In genomic region chrX:103864886-103865534, GRCh38 we compare ENCODE assay signal across 28 cellular contexts. TPM values are rescaled to one million over a fixed set of nuclear protein-coding genes. Genes with fewer than 3 reads are reported as not detected.
DNase-seq lines count a peak whose midpoint lies in the region; ATAC-seq and TF ChIP-seq lines count a peak whose summit lies in the region.
"Had no signal": no experiment of that assay in that cellular context is flagged by ENCODE, and none has a peak within 500 bp of the region (broad histone marks: within the 10 kb centered on the region; RNA-seq: fewer than 3 reads in every experiment).

No MANE protein-coding gene starts in this region.

- peaks cover 4% of the 10 kb centered on the region for H3K9me3 Mint-ChIP-seq in osteocyte (ENCODE audit: unreplicated experiment)
- H3K9me3 Mint-ChIP-seq in activated CD4-positive, alpha-beta memory T cell treated with anti-CD3 and anti-CD28 coated beads, Interleukin-2, amount 10 ng/mL, durations not matched to agents 7 days and 5 days = no peaks in the 10 kb centered on the region
- H3K9me3 Mint-ChIP-seq: activated naive CD8-positive, alpha-beta T cell treated with anti-CD3 and anti-CD28 coated beads, Interleukin-2, amount 10 ng/mL, durations not matched to agents 7 days and 5 days; stimulated activated naive CD8-positive, alpha-beta T cell treated with anti-CD3 and anti-CD28 coated beads, Interleukin-15, Interleukin-2, amounts not matched to agents 100 ng/mL and 50 ng/mL, for 24 hours; WTC11 had no signal

- POLR2A ChIA-PET in activated CD4-positive, alpha-beta memory T cell treated with anti-CD3 and anti-CD28 coated beads, Interleukin-2, amount 10 ng/mL, durations not matched to agents 7 days and 5 days (lab: Charles Lee) = no interaction called here

- no peaks in the 10 kb centered on the region for H3K27me3 Mint-ChIP-seq in osteocyte (ENCODE audit: unreplicated experiment)
- H3K27me3 Mint-ChIP-seq in activated CD4-positive, alpha-beta memory T cell treated with anti-CD3 and anti-CD28 coated beads, Interleukin-2, amount 10 ng/mL, durations not matched to agents 7 days and 5 days = no peaks in the 10 kb centered on the region
- H3K27me3 Mint-ChIP-seq: activated naive CD8-positive, alpha-beta T cell treated with anti-CD3 and anti-CD28 coated beads, Interleukin-2, amount 10 ng/mL, durations not matched to agents 7 days and 5 days; brain; naive thymus-derived CD8-positive, alpha-beta T cell; stimulated activated naive CD8-positive, alpha-beta T cell treated with anti-CD3 and anti-CD28 coated beads, Interleukin-15, Interleukin-2, amounts not matched to agents 100 ng/mL and 50 ng/mL, for 24 hours had no signal

- peak overlapping the region; percentile 3 for H3K4me3 Mint-ChIP-seq in osteocyte (ENCODE audit: unreplicated experiment)
- no peak overlapping the region for H3K4me3 Mint-ChIP-seq in activated CD4-positive, alpha-beta memory T cell treated with anti-CD3 and anti-CD28 coated beads, Interleukin-2, amount 10 ng/mL, durations not matched to agents 7 days and 5 days
- H3K4me3 Mint-ChIP-seq: activated naive CD8-positive, alpha-beta T cell treated with anti-CD3 and anti-CD28 coated beads, Interleukin-2, amount 10 ng/mL, durations not matched to agents 7 days and 5 days; brain; naive thymus-derived CD8-positive, alpha-beta T cell; stimulated activated naive CD8-positive, alpha-beta T cell treated with anti-CD3 and anti-CD28 coated beads, Interleukin-15, Interleukin-2, amounts not matched to agents 100 ng/mL and 50 ng/mL, for 24 hours; WTC11 had no signal

- peak overlapping the region; percentile 29 for H3K27ac ChIP-seq in brain microvascular endothelial cell
- H3K27ac ChIP-seq in breast epithelium = no peak overlapping the region
- H3K27ac ChIP-seq: sigmoid colon had no signal

- CTCF ChIA-PET in activated CD4-positive, alpha-beta memory T cell treated with anti-CD3 and anti-CD28 coated beads, Interleukin-2, amount 10 ng/mL, durations not matched to agents 7 days and 5 days (lab: Charles Lee) = no interaction called here

- DNase-seq in EH (ENCODE audit: low read depth) (peak; percentile 29), brain microvascular endothelial cell (no peak), hepatic stellate cell (ENCODE audit: low spot score) (peak; percentile 8), osteocyte (ENCODE audit: extremely low spot score, unreplicated experiment) (no peak), NK-92 (lab: John Stamatoyannopoulos, UW; ENCODE audit: unreplicated experiment) (no peak), breast epithelium (ENCODE audit: low spot score in 2 of 2) (no peak)
- DNase-seq in activated CD4-positive, alpha-beta memory T cell treated with anti-CD3 and anti-CD28 coated beads, Interleukin-2, amount 10 ng/mL, durations not matched to agents 7 days and 5 days = no peak
- DNase-seq: activated CD8-positive, alpha-beta memory T cell treated with anti-CD3 and anti-CD28 coated beads, Interleukin-2, amount 50 U/mL, for 4 hours; activated effector memory CD4-positive, alpha-beta T cell treated with Interleukin-2 at 50 U/mL for 16 hours; activated naive CD8-positive, alpha-beta T cell treated with anti-CD3 and anti-CD28 coated beads, Interleukin-2, amount 10 ng/mL, durations not matched to agents 7 days and 5 days; glutamatergic neuron; KBM-7; left cardiac atrium; MM.1S; naive thymus-derived CD8-positive, alpha-beta T cell; NCI-H1417 treated with DMSO at 0.1 percent for 48 hours; NCI-H2107; NCI-H446; NCI-H82; OCI-M1; SHP77; sigmoid colon; T-helper 9 cell; tibial artery had no signal

- peak overlapping the region; percentile 58 for H3K27ac Mint-ChIP-seq in osteocyte (ENCODE audit: unreplicated experiment)
- no peak overlapping the region for H3K27ac Mint-ChIP-seq in activated CD4-positive, alpha-beta memory T cell treated with anti-CD3 and anti-CD28 coated beads, Interleukin-2, amount 10 ng/mL, durations not matched to agents 7 days and 5 days
- H3K27ac Mint-ChIP-seq: activated naive CD8-positive, alpha-beta T cell treated with anti-CD3 and anti-CD28 coated beads, Interleukin-2, amount 10 ng/mL, durations not matched to agents 7 days and 5 days; brain; naive thymus-derived CD8-positive, alpha-beta T cell; stimulated activated naive CD8-positive, alpha-beta T cell treated with anti-CD3 and anti-CD28 coated beads, Interleukin-15, Interleukin-2, amounts not matched to agents 100 ng/mL and 50 ng/mL, for 24 hours; WTC11 had no signal

- H3K36me3 ChIP-seq in brain microvascular endothelial cell (replicated peaks) (no peaks in the 10 kb centered on the region), breast epithelium (no peaks in the 10 kb centered on the region)
- H3K36me3 ChIP-seq: sigmoid colon, tibial artery had no signal

- ATAC-seq in GM18520 (IDR thresholded peaks at IDR 0.05; ENCODE audit: unreplicated experiment) = no peak
- ATAC-seq: naive thymus-derived CD8-positive, alpha-beta T cell; WTC11 had no signal

- in situ Hi-C loops in brain microvascular endothelial cell (cut with HindIII; ENCODE audit: low pct_ligation_motif_present, low sequenced_read_pairs) = no loop called here

- H3K4me1 ChIP-seq in breast epithelium = no peaks in the 10 kb centered on the region
- H3K4me1 ChIP-seq: sigmoid colon, tibial artery had no signal

- no peaks in the 10 kb centered on the region for H3K9me3 ChIP-seq in breast epithelium
- H3K9me3 ChIP-seq: sigmoid colon, tibial artery had no signal

- H3K36me3 Mint-ChIP-seq in osteocyte (ENCODE audit: unreplicated experiment) = no peaks in the 10 kb centered on the region
- H3K36me3 Mint-ChIP-seq in activated CD4-positive, alpha-beta memory T cell treated with anti-CD3 and anti-CD28 coated beads, Interleukin-2, amount 10 ng/mL, durations not matched to agents 7 days and 5 days (ENCODE audit: low read depth) = no peaks in the 10 kb centered on the region
- H3K36me3 Mint-ChIP-seq: activated naive CD8-positive, alpha-beta T cell treated with anti-CD3 and anti-CD28 coated beads, Interleukin-2, amount 10 ng/mL, durations not matched to agents 7 days and 5 days; brain; naive thymus-derived CD8-positive, alpha-beta T cell; WTC11 had no signal

- H3K4me1 Mint-ChIP-seq in osteocyte (ENCODE audit: unreplicated experiment) = peaks cover 12% of the 10 kb centered on the region
- H3K4me1 Mint-ChIP-seq in activated CD4-positive, alpha-beta memory T cell treated with anti-CD3 and anti-CD28 coated beads, Interleukin-2, amount 10 ng/mL, durations not matched to agents 7 days and 5 days = no peaks in the 10 kb centered on the region
- H3K4me1 Mint-ChIP-seq: activated naive CD8-positive, alpha-beta T cell treated with anti-CD3 and anti-CD28 coated beads, Interleukin-2, amount 10 ng/mL, durations not matched to agents 7 days and 5 days; brain; naive thymus-derived CD8-positive, alpha-beta T cell; WTC11 had no signal

- H3K27me3 ChIP-seq in brain microvascular endothelial cell (replicated peaks) (no peaks in the 10 kb centered on the region), breast epithelium (peaks cover 0 to 21% of the 10 kb centered on the region in 2 donors)
- H3K27me3 ChIP-seq: sigmoid colon, tibial artery had no signal

- intact Hi-C loops in breast epithelium (cut with DNase I; ENCODE audit: low total_unique reads) = no loop called here

- H3K4me3 ChIP-seq in brain microvascular endothelial cell (ENCODE audit: low read depth, low read length) (no peak overlapping the region), breast epithelium (no peak overlapping the region)
- H3K4me3 ChIP-seq: sigmoid colon, tibial artery had no signal

- TF ChIP-seq CTCF in brain microvascular endothelial cell (IDR thresholded peaks at IDR 0.05; ENCODE audit: low read depth, low read length, missing control alignments) (no peak), osteocyte (IDR thresholded peaks at IDR 0.05) (no peak), breast epithelium (IDR thresholded peaks at IDR 0.05) (no peak)

- no peak for TF ChIP-seq POLR2A in breast epithelium (IDR thresholded peaks at IDR 0.05)

RNA-seq across cellular contexts. Expression of gene RAB9B, which starts 33.0 kb away (rescaled TPM):
- 2.0 and 2.4 TPM in 2 replicates for total RNA-seq in osteocyte
- under 1 TPM; 0.35 to 0.45 TPM for total RNA-seq in activated CD4-positive, alpha-beta memory T cell treated with anti-CD3 and anti-CD28 coated beads, Interleukin-2, amount 10 ng/mL, durations not matched to agents 7 days and 5 days
- 1 to 10 TPM; 1.3 to 3.4 (median 1.9) TPM for total RNA-seq in breast epithelium

Comparison
In these comparisons a context has a peak if more than half of its experiments do, and no peak if none do; other contexts are left out.
1. DNase-seq: peak in EH (single experiment) and hepatic stellate cell (single experiment); none in brain microvascular endothelial cell (single experiment), osteocyte (single experiment), activated CD4-positive, alpha-beta memory T cell treated with anti-CD3 and anti-CD28 coated beads, Interleukin-2, amount 10 ng/mL, durations not matched to agents 7 days and 5 days (single experiment), NK-92 (single experiment) and breast epithelium (0 of 2).